In the genomic region with DNA sequence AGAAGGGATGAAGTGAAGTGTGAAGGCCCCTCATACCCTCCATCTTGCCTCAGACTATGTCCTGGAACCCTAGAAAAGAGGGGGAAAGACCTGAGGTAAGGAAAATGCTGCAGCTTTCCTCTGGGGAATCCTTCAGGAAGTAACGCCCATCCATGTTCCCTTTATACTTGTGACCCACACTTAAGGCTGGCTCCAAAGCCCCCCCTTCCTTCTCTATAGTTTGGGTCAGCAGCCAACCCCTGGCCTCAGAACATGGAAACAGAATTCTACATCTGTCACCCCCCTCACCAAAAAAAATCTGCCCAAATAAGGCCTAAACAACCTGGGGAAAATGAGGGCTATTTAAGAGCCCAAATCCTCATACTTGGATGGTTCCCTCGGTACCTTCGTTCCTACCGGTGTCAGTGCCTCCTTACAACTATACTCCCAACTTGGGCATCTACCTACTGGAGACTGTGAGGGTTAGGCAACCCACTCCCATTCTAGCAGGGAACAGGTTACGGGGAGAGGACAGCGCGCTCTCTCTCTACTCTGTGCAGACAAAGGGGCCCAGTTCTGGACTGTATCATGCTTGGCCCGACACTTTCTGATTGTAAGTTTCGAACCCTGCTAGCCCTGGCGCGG, we compare ENCODE assay signal across 8 cellular contexts. TPM values are rescaled to one million over a fixed set of nuclear protein-coding genes. Genes with fewer than 3 reads are reported as not detected.
A peak's percentile ranks its signal among the peaks of the same experiment; 100 is the strongest.
DNase-seq lines count a peak whose midpoint lies in the region; ATAC-seq and TF ChIP-seq lines count a peak whose summit lies in the region.

No MANE protein-coding gene starts in this region.

- peaks cover 22% of the 10 kb centered on the region for H3K36me3 Mint-ChIP-seq in natural killer cell treated with Interleukin-12 subunit alpha and Interleukin-12 subunit beta and Interleukin-15 and Interleukin-18, amount 100 ng/mL, for 72 hours

- no peak for DNase-seq in IMR-90
- no peak for DNase-seq in coronary artery (ENCODE audit: low spot score)
- no peak for DNase-seq in natural killer cell treated with Interleukin-12 subunit alpha and Interleukin-12 subunit beta and Interleukin-15 and Interleukin-18, amount 100 ng/mL, for 72 hours (ENCODE audit: low spot score)
- DNase-seq in cerebellar nuclear complex (lab: John Stamatoyannopoulos, UW) = no peak
- DNase-seq in GM13976 (ENCODE audit: low spot score) = no peak
- DNase-seq in germinal center (ENCODE audit: low spot score) = no peak
- DNase-seq in NCI-H1092 (lab: John Stamatoyannopoulos, UW) = no peak

- H3K27ac ChIP-seq in C4-2B = peak overlapping the region; percentile 83
- H3K27ac ChIP-seq in IMR-90 (ENCODE audit: insufficient read depth, low read length) = peak overlapping the region; percentile 97
- peak overlapping the region; percentile 97 to 100 for H3K27ac ChIP-seq in coronary artery

- no peak overlapping the region for H2BK20ac ChIP-seq in IMR-90 (ENCODE audit: low read depth, low read length)

- no peaks in the 10 kb centered on the region for H3K27me3 Mint-ChIP-seq in natural killer cell treated with Interleukin-12 subunit alpha and Interleukin-12 subunit beta and Interleukin-15 and Interleukin-18, amount 100 ng/mL, for 72 hours

- intact Hi-C loops in IMR-90 (cut with micrococcal nuclease) = loop anchor here (2.0 to 5.0 kb wide), 2 partner anchors 20 to 108 kb away; partner anchors contain the start of gene AGBL5

- H3K9me1 ChIP-seq in IMR-90 (ENCODE audit: insufficient read depth, low read length) = peaks cover 27% of the 10 kb centered on the region

- H3K14ac ChIP-seq in IMR-90 (replicated peaks; ENCODE audit: low read depth, low read length) = peak overlapping the region; percentile 100

- H2BK5ac ChIP-seq in IMR-90 (ENCODE audit: low read depth, low read length, poor library complexity, severe bottlenecking) = peak overlapping the region; percentile 83

- H3K4me3 Mint-ChIP-seq in natural killer cell treated with Interleukin-12 subunit alpha and Interleukin-12 subunit beta and Interleukin-15 and Interleukin-18, amount 100 ng/mL, for 72 hours = peak overlapping the region; percentile 98

- H3K9me3 Mint-ChIP-seq in natural killer cell treated with Interleukin-12 subunit alpha and Interleukin-12 subunit beta and Interleukin-15 and Interleukin-18, amount 100 ng/mL, for 72 hours = no peaks in the 10 kb centered on the region

- TF ChIP-seq POLR2A in IMR-90 (IDR thresholded peaks at IDR 0.05; ENCODE audit: low read depth, low read length) = no peak

- H3K4me3 ChIP-seq in IMR-90 (ENCODE audit: insufficient read depth, low read depth, low read length) (peak overlapping the region; percentile 86), coronary artery (peak overlapping the region; percentile 96)

- in situ Hi-C loops in IMR-90 (cut with MboI; ENCODE audit: low sequenced_read_pairs) = no loop called here
- in situ Hi-C loops in GM13976 (cut with MboI; ENCODE audit: low sequenced_read_pairs, unreplicated experiment) = no loop called here

- peak overlapping the region; percentile 98 for H2AK9ac ChIP-seq in IMR-90 (replicated peaks; ENCODE audit: low read depth, low read length, poor library complexity)

- TF ChIP-seq RAD21 in IMR-90 (IDR thresholded peaks at IDR 0.05; ENCODE audit: low read length) = no peak

- ATAC-seq in IMR-90 (ENCODE audit: low read depth) = 0 out of 2 replicates have a peak, but pooled peaks have one; percentile 0
- no peak for ATAC-seq in natural killer cell treated with Interleukin-12 subunit alpha and Interleukin-12 subunit beta and Interleukin-15 and Interleukin-18, amount 100 ng/mL, for 72 hours

- H3K23ac ChIP-seq in IMR-90 (ENCODE audit: low read depth, low read length) = peak overlapping the region; percentile 100

- H3K4me1 Mint-ChIP-seq in natural killer cell treated with Interleukin-12 subunit alpha and Interleukin-12 subunit beta and Interleukin-15 and Interleukin-18, amount 100 ng/mL, for 72 hours (ENCODE audit: low read depth in 2 of 2) = peaks cover 62 to 63% of the 10 kb centered on the region in 2 donors

- H4K91ac ChIP-seq in IMR-90 (ENCODE audit: insufficient read depth, low read depth, low read length) = peak overlapping the region; percentile 76

- peak overlapping the region; percentile 89 for H4K5ac ChIP-seq in IMR-90 (ENCODE audit: low read depth, low read length)

- peak overlapping the region; percentile 99 for H3K9ac ChIP-seq in IMR-90 (ENCODE audit: low read depth, low read length)

- TF ChIP-seq CTCF in C4-2B (conservative IDR thresholded peaks at IDR 0.05) (no peak), IMR-90 (conservative IDR thresholded peaks at IDR 0.05; ENCODE audit: low read depth, low read length) (no peak), coronary artery (IDR thresholded peaks at IDR 0.05) (no peak), GM13976 (IDR thresholded peaks at IDR 0.05; ENCODE audit: borderline replicate concordance, control extremely low read depth, extremely low read depth, insufficient read depth, missing control alignments) (no peak)

- H3K4ac ChIP-seq in IMR-90 (ENCODE audit: low read depth, low read length) = peak overlapping the region; percentile 99

- H3K56ac ChIP-seq in IMR-90 (ENCODE audit: extremely low read depth, insufficient read depth, low read length) = peak overlapping the region; percentile 90

- 3% methylated on average over 6 of the region's 11 CpGs; no CpG with 5 or more reads in 1 of the 2 experiments for WGBS in IMR-90 (ENCODE audit: extremely low coverage in 2 of 2, insufficient read length in 1 of 2), 2 experiments

- peaks cover 20% of the 10 kb centered on the region for H4K20me1 ChIP-seq in IMR-90 (ENCODE audit: insufficient read depth, low read length)

- H2AFZ ChIP-seq in IMR-90 (replicated peaks; ENCODE audit: low read length, poor library complexity) = peak overlapping the region; percentile 83

- H2AK5ac ChIP-seq in IMR-90 (ENCODE audit: low read depth, low read length) = peak overlapping the region; percentile 99

- CTCF ChIA-PET in IMR-90 (lab: Yijun Ruan, JAX) = no interaction called here

- H3K4me2 ChIP-seq in IMR-90 (ENCODE audit: low read depth, low read length) = peak overlapping the region; percentile 99

- H3K9me3 ChIP-seq in IMR-90 (ENCODE audit: control insufficient read depth, insufficient read depth, low read length) = no peaks in the 10 kb centered on the region

- dilution Hi-C loops in IMR-90 (cut with HindIII; ENCODE audit: low sequenced_read_pairs, unreplicated experiment) = no loop called here

- peaks cover 34% of the 10 kb centered on the region for H3K4me1 ChIP-seq in IMR-90 (ENCODE audit: control insufficient read depth, insufficient read depth, low read length)

- peaks cover 30% of the 10 kb centered on the region for H3K36me3 ChIP-seq in IMR-90 (ENCODE audit: control insufficient read depth, insufficient read depth, low read length)

- TSS peak; percentile 66 for BruUV-seq in IMR-90 (replicated peaks; lab: Mats Ljungman, UMichigan)

- peak overlapping the region; percentile 94 to 97 for H3K27ac Mint-ChIP-seq in natural killer cell treated with Interleukin-12 subunit alpha and Interleukin-12 subunit beta and Interleukin-15 and Interleukin-18, amount 100 ng/mL, for 72 hours

- H3K18ac ChIP-seq in IMR-90 (ENCODE audit: low read depth, low read length) = peak overlapping the region; percentile 52

- H3K27me3 ChIP-seq in IMR-90 (ENCODE audit: control insufficient read depth, insufficient read depth, low read length) = no peaks in the 10 kb centered on the region

- H2BK120ac ChIP-seq in IMR-90 (ENCODE audit: low read depth, low read length) = peak overlapping the region; percentile 64

- H3K79me1 ChIP-seq in IMR-90 (ENCODE audit: low read depth in 1 of 2, low read length in 2 of 2) = peaks cover 36 to 51% of the 10 kb centered on the region in 2 experiments

- peak overlapping the region; percentile 88 to 96 for H4K8ac ChIP-seq in IMR-90 (ENCODE audit: low read depth in 2 of 2, low read length in 2 of 2)

- H2BK15ac ChIP-seq in IMR-90 (ENCODE audit: low read depth, low read length) = no peak overlapping the region; the same call in 2 of the 3 replicates

- POLR2A ChIA-PET in IMR-90 (lab: Charles Lee; ENCODE audit: unreplicated experiment) = interaction anchor here (0.8 kb wide), 1 partner anchor 10 kb away, joined by 3 read pairs; no protein-coding TSS in a partner anchor

TF ChIP-seq in IMR-90, 13 proteins besides CTCF, POLR2A, EP300 and RAD21 (continues in another document):
- TF ChIP-seq NFE2L2 (IDR thresholded peaks at IDR 0.05; ENCODE audit: low read depth, low read length) (no peak), SMC3 (IDR thresholded peaks at IDR 0.05; ENCODE audit: low read depth, low read length) (no peak)

RNA-seq across cellular contexts. Expression of gene OST4, which starts 0.7 kb away (rescaled TPM):
- 196 and 386 TPM in 2 replicates for total RNA-seq in IMR-90 (2012; rRNA removed)
- polyA plus RNA-seq in IMR-90 (2012; rRNA removed) = 806 and 1,337 TPM in 2 replicates
- polyA plus RNA-seq in IMR-90 (2012; cell fraction: cytosol; rRNA removed) = 677 and 1,004 TPM in 2 replicates
- polyA plus RNA-seq in IMR-90 (2012; cell fraction: nucleus; rRNA removed; ENCODE audit: low replicate concordance) = 119 and 187 TPM in 2 replicates
- total RNA-seq in natural killer cell treated with Interleukin-12 subunit alpha and Interleukin-12 subunit beta and Interleukin-15 and Interleukin-18, amount 100 ng/mL, for 72 hours = 100 to 1,000 TPM; 286 to 393 TPM

RNA-seq across cellular contexts. Expression of gene EMILIN1, which starts 7.7 kb away (rescaled TPM):
- total RNA-seq in IMR-90 (2012; rRNA removed) = 26.5 and 27.8 TPM in 2 replicates
- 95.6 and 123 TPM in 2 replicates for polyA plus RNA-seq in IMR-90 (2012; rRNA removed)
- 92.2 and 162 TPM in 2 replicates for polyA plus RNA-seq in IMR-90 (2012; cell fraction: cytosol; rRNA removed)
- 96.9 and 278 TPM in 2 replicates for polyA plus RNA-seq in IMR-90 (2012; cell fraction: nucleus; rRNA removed; ENCODE audit: low replicate concordance)
- total RNA-seq in natural killer cell treated with Interleukin-12 subunit alpha and Interleukin-12 subunit beta and Interleukin-15 and Interleukin-18, amount 100 ng/mL, for 72 hours = 10 to 100 TPM in 1 of 2 donors, 1 to 10 TPM in 1; 8.7 to 14.2 TPM

RNA-seq across cellular contexts. Expression of gene KHK, which starts 15.8 kb away (rescaled TPM):
- 0.56 and 0.72 TPM in 2 replicates for total RNA-seq in IMR-90 (2012; rRNA removed)
- polyA plus RNA-seq in IMR-90 (2012; rRNA removed) = 0.80 and 0.82 TPM in 2 replicates
- polyA plus RNA-seq in IMR-90 (2012; cell fraction: cytosol; rRNA removed) = 0.58 and 0.95 TPM in 2 replicates
- polyA plus RNA-seq in IMR-90 (2012; cell fraction: nucleus; rRNA removed; ENCODE audit: low replicate concordance) = 0.68 and 1.2 TPM in 2 replicates
- 1 to 10 TPM; 2.5 to 5.1 TPM for total RNA-seq in natural killer cell treated with Interleukin-12 subunit alpha and Interleukin-12 subunit beta and Interleukin-15 and Interleukin-18, amount 100 ng/mL, for 72 hours

RNA-seq across cellular contexts. Expression of gene AGBL5, which starts 19.3 kb away (rescaled TPM):
- total RNA-seq in IMR-90 (2012; rRNA removed) = 22.8 and 26.2 TPM in 2 replicates
- 19.0 and 21.1 TPM in 2 replicates for polyA plus RNA-seq in IMR-90 (2012; rRNA removed)
- polyA plus RNA-seq in IMR-90 (2012; cell fraction: cytosol; rRNA removed) = 18.5 and 25.0 TPM in 2 replicates
- 12.2 and 14.9 TPM in 2 replicates for polyA plus RNA-seq in IMR-90 (2012; cell fraction: nucleus; rRNA removed; ENCODE audit: low replicate concordance)
- 10 to 100 TPM; 12.5 to 20.5 TPM for total RNA-seq in natural killer cell treated with Interleukin-12 subunit alpha and Interleukin-12 subunit beta and Interleukin-15 and Interleukin-18, amount 100 ng/mL, for 72 hours

RNA-seq across cellular contexts. Expression of gene TMEM214, which starts 38.0 kb away (rescaled TPM):
- 31.7 and 32.1 TPM in 2 replicates for total RNA-seq in IMR-90 (2012; rRNA removed)
- 121 and 132 TPM in 2 replicates for polyA plus RNA-seq in IMR-90 (2012; rRNA removed)
- polyA plus RNA-seq in IMR-90 (2012; cell fraction: cytosol; rRNA removed) = 47.0 and 97.1 TPM in 2 replicates
- polyA plus RNA-seq in IMR-90 (2012; cell fraction: nucleus; rRNA removed; ENCODE audit: low replicate concordance) = 273 and 440 TPM in 2 replicates
- 100 to 1,000 TPM; 132 to 176 TPM for total RNA-seq in natural killer cell treated with Interleukin-12 subunit alpha and Interleukin-12 subunit beta and Interleukin-15 and Interleukin-18, amount 100 ng/mL, for 72 hours
